In the genomic region with DNA sequence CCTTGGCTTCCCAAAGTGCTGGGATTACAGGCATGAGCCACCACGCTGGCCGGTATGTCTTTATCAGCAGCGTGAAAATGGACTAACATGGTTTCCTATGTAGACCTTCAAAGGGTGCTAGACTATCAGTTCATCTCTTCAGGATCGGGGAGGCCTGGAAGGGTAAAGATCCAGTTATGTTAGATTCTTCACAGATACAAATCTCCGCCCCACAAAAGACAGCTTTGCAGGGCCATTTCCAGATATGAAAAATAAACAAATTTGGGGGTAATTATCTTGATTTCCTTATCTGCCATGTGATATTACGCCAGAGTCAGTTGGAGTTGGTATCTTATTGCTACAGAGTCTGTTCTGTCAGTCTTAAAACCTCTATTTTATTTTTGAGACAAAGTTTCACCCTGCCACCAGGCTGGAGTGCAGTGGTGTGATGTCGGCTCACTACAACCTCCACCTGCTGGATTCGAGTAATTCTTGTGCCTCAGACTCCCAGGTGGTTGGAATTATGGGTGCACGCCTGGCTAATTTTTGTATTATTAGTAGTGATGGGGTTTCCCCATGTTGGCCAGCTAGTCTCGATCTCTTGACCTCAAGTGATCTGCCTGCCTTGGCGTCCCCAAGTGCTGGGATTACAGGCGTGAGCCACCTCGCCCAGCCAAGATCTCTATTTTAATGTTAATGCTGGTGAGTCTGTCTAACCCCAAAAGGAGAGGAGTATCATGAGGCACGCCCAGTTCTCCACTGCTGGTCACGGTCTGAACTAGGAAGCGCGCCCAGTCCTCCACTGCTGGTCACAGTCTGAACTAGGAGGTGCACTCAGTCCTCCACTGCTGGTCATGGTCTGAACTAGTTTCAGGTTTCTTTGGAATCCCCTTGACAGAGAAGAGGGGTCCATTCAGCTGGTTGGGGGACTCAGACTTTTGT, we compare ENCODE assay signal across 22 cellular contexts. TPM values are rescaled to one million over a fixed set of nuclear protein-coding genes. Genes with fewer than 3 reads are reported as not detected.
DNase-seq lines count a peak whose midpoint lies in the region; ATAC-seq, FAIRE-seq and TF ChIP-seq lines count a peak whose summit lies in the region.
"Had no signal": no experiment of that assay in that cellular context is flagged by ENCODE, and none has a peak within 500 bp of the region (broad histone marks: within the 10 kb centered on the region; RNA-seq: fewer than 3 reads in every experiment).

No MANE protein-coding gene starts in this region.

- peaks cover 11% of the 10 kb centered on the region for H3K36me3 Mint-ChIP-seq in activated naive CD4-positive, alpha-beta T cell treated with anti-CD3 and anti-CD28 coated beads, Interleukin-2, amount 50 U/mL, for 24 hours
- H3K36me3 Mint-ChIP-seq in stimulated activated memory B cell treated with anti-CD40 and anti-IgM and Interleukin-4, amounts not matched to agents 10 μg/mL and 1 μg/mL and 100 μg/mL, for 72 hours: peaks cover 40% of the 10 kb centered on the region
- peaks cover 69% of the 10 kb centered on the region for H3K36me3 Mint-ChIP-seq in activated T-helper 2 cell treated with anti-CD3 and anti-CD28 coated beads, Interferon-gamma antibody, Interleukin-2, Interleukin-4, amounts not matched to agents 10 μg/mL and 5 μg/mL and 100 μg/mL, durations not matched to agents 14 hours and 24 hours and 36 hours (ENCODE audit: low read depth)

- H2AFZ ChIP-seq in K562 (ENCODE audit: low read depth, low read length): no peak overlapping the region

- H3K27me3 Mint-ChIP-seq in activated naive CD4-positive, alpha-beta T cell treated with anti-CD3 and anti-CD28 coated beads, Interleukin-2, amount 50 U/mL, for 24 hours: no peaks in the 10 kb centered on the region
- no peaks in the 10 kb centered on the region for H3K27me3 Mint-ChIP-seq in stimulated activated memory B cell treated with anti-CD40 and anti-IgM and Interleukin-4, amounts not matched to agents 10 μg/mL and 1 μg/mL and 100 μg/mL, for 72 hours
- no peaks in the 10 kb centered on the region for H3K27me3 Mint-ChIP-seq in activated T-helper 2 cell treated with anti-CD3 and anti-CD28 coated beads, Interferon-gamma antibody, Interleukin-2, Interleukin-4, amounts not matched to agents 10 μg/mL and 5 μg/mL and 100 μg/mL, durations not matched to agents 14 hours and 24 hours and 36 hours (ENCODE audit: low read depth)
- H3K27me3 Mint-ChIP-seq: activated naive CD8-positive, alpha-beta T cell treated with anti-CD3 and anti-CD28 coated beads, Interleukin-2, amount 10 ng/mL, durations not matched to agents 7 days and 5 days; T-cell had no signal

- BruUV-seq in K562 (replicated peaks; lab: Mats Ljungman, UMichigan): no TSS peak

- H3K79me2 ChIP-seq in K562 (ENCODE audit: control insufficient read depth, insufficient read depth, low read length): peaks cover 57% of the 10 kb centered on the region

- POLR2A ChIA-PET in K562 (lab: Yijun Ruan, JAX): interaction anchor here (0.8 kb wide), 1 partner anchor 14 kb away, joined by 3 read pairs; no protein-coding TSS in a partner anchor
- POLR2A ChIA-PET in HEK293T (lab: Yijun Ruan, JAX): interaction anchor here (1.0 kb wide), 1 partner anchor 9 kb away, joined by 3 read pairs; no protein-coding TSS in a partner anchor

- H3K9me3 ChIP-seq in K562 (replicated peaks; ENCODE audit: control insufficient read depth, insufficient read depth, low read depth, low read length): no peaks in the 10 kb centered on the region
- H3K9me3 ChIP-seq: tibial nerve had no signal

- H3K27ac ChIP-seq in K562 (ENCODE audit: extremely low read depth, low read depth, low read length): no peak overlapping the region
- H3K27ac ChIP-seq: C4-2B, HL-60, tibial nerve had no signal

- no peak for FAIRE-seq in K562 (lab: Jason Lieb, UNC)

- peaks cover 13% of the 10 kb centered on the region for H4K20me1 ChIP-seq in K562 (replicated peaks; ENCODE audit: control insufficient read depth, insufficient read depth, low read length)

- CTCF ChIA-PET in K562 (lab: Yijun Ruan, JAX; ENCODE audit: low intra/inter-chr PET ratio) (no interaction called here), HEK293T (lab: Yijun Ruan, JAX) (no interaction called here)

- peaks cover 44% of the 10 kb centered on the region; the same call in 2 of the 3 replicates for H3K36me3 ChIP-seq in K562 (ENCODE audit: control insufficient read depth, insufficient read depth, low read length)

- peaks cover 18 to 24% of the 10 kb centered on the region in 2 experiments; a peak in 3 of 5 replicates for H3K4me1 ChIP-seq in K562 (replicated peaks in 1 of 2; ENCODE audit: control insufficient read depth in 2 of 2, insufficient read depth in 2 of 2, low read length in 2 of 2)

- H3K4me1 Mint-ChIP-seq in activated naive CD4-positive, alpha-beta T cell treated with anti-CD3 and anti-CD28 coated beads, Interleukin-2, amount 50 U/mL, for 24 hours: peaks cover 54% of the 10 kb centered on the region
- peaks cover 49% of the 10 kb centered on the region for H3K4me1 Mint-ChIP-seq in stimulated activated memory B cell treated with anti-CD40 and anti-IgM and Interleukin-4, amounts not matched to agents 10 μg/mL and 1 μg/mL and 100 μg/mL, for 72 hours
- peaks cover 49% of the 10 kb centered on the region for H3K4me1 Mint-ChIP-seq in activated T-helper 2 cell treated with anti-CD3 and anti-CD28 coated beads, Interferon-gamma antibody, Interleukin-2, Interleukin-4, amounts not matched to agents 10 μg/mL and 5 μg/mL and 100 μg/mL, durations not matched to agents 14 hours and 24 hours and 36 hours (ENCODE audit: low read depth)

- TF ChIP-seq POLR2A in K562 (conservative IDR thresholded peaks at IDR 0.05): no peak

- no peaks in the 10 kb centered on the region for H3K9me3 Mint-ChIP-seq in activated naive CD4-positive, alpha-beta T cell treated with anti-CD3 and anti-CD28 coated beads, Interleukin-2, amount 50 U/mL, for 24 hours
- H3K9me3 Mint-ChIP-seq in stimulated activated memory B cell treated with anti-CD40 and anti-IgM and Interleukin-4, amounts not matched to agents 10 μg/mL and 1 μg/mL and 100 μg/mL, for 72 hours: no peaks in the 10 kb centered on the region
- peaks cover 4% of the 10 kb centered on the region for H3K9me3 Mint-ChIP-seq in activated T-helper 2 cell treated with anti-CD3 and anti-CD28 coated beads, Interferon-gamma antibody, Interleukin-2, Interleukin-4, amounts not matched to agents 10 μg/mL and 5 μg/mL and 100 μg/mL, durations not matched to agents 14 hours and 24 hours and 36 hours
- H3K9me3 Mint-ChIP-seq: activated naive CD8-positive, alpha-beta T cell treated with anti-CD3 and anti-CD28 coated beads, Interleukin-2, amount 10 ng/mL, durations not matched to agents 7 days and 5 days had no signal

- H3K4me3 Mint-ChIP-seq in activated naive CD4-positive, alpha-beta T cell treated with anti-CD3 and anti-CD28 coated beads, Interleukin-2, amount 50 U/mL, for 24 hours: peak overlapping the region; percentile 72
- no peak overlapping the region for H3K4me3 Mint-ChIP-seq in stimulated activated memory B cell treated with anti-CD40 and anti-IgM and Interleukin-4, amounts not matched to agents 10 μg/mL and 1 μg/mL and 100 μg/mL, for 72 hours
- no peak overlapping the region for H3K4me3 Mint-ChIP-seq in activated T-helper 2 cell treated with anti-CD3 and anti-CD28 coated beads, Interferon-gamma antibody, Interleukin-2, Interleukin-4, amounts not matched to agents 10 μg/mL and 5 μg/mL and 100 μg/mL, durations not matched to agents 14 hours and 24 hours and 36 hours (ENCODE audit: low read depth)
- H3K4me3 Mint-ChIP-seq: activated naive CD8-positive, alpha-beta T cell treated with anti-CD3 and anti-CD28 coated beads, Interleukin-2, amount 10 ng/mL, durations not matched to agents 7 days and 5 days; nephron progenitor cell; T-cell had no signal

- H3K9me1 ChIP-seq in K562 (ENCODE audit: control insufficient read depth, insufficient read depth, low read length): peaks cover 5% of the 10 kb centered on the region

- no peak overlapping the region for H3K4me3 ChIP-seq in K562
- H3K4me3 ChIP-seq: tibial nerve had no signal

- H3K4me2 ChIP-seq in K562 (ENCODE audit: insufficient read depth, low read length): no peak overlapping the region

- no peak for TF ChIP-seq EP300 in K562 (IDR thresholded peaks at IDR 0.05; ENCODE audit: low read length)

- no peaks in the 10 kb centered on the region for H3K27me3 ChIP-seq in K562 (ENCODE audit: control insufficient read depth in 2 of 2, insufficient read depth in 2 of 2, low read length in 2 of 2)
- H3K27me3 ChIP-seq: tibial nerve had no signal

- H3K27ac Mint-ChIP-seq in activated naive CD4-positive, alpha-beta T cell treated with anti-CD3 and anti-CD28 coated beads, Interleukin-2, amount 50 U/mL, for 24 hours: peak overlapping the region; percentile 81
- H3K27ac Mint-ChIP-seq in stimulated activated memory B cell treated with anti-CD40 and anti-IgM and Interleukin-4, amounts not matched to agents 10 μg/mL and 1 μg/mL and 100 μg/mL, for 72 hours: peak overlapping the region; percentile 60
- H3K27ac Mint-ChIP-seq in activated T-helper 2 cell treated with anti-CD3 and anti-CD28 coated beads, Interferon-gamma antibody, Interleukin-2, Interleukin-4, amounts not matched to agents 10 μg/mL and 5 μg/mL and 100 μg/mL, durations not matched to agents 14 hours and 24 hours and 36 hours: no peak overlapping the region
- H3K27ac Mint-ChIP-seq: nephron progenitor cell had no signal

- H3K9ac ChIP-seq in K562 (ENCODE audit: insufficient read depth in 1 of 2, low read depth in 2 of 2, low read length in 2 of 2): no peak overlapping the region

- in situ Hi-C loops in K562 (cut with MboI): no loop called here

- ATAC-seq in HG03442 (IDR thresholded peaks at IDR 0.05; ENCODE audit: unreplicated experiment) (peak; percentile 37), K562 (no peak), GM19023 (IDR thresholded peaks at IDR 0.05; ENCODE audit: unreplicated experiment) (no peak)
- ATAC-seq in stimulated activated memory B cell treated with anti-CD40 and anti-IgM and Interleukin-4, amounts not matched to agents 10 μg/mL and 1 μg/mL and 100 μg/mL, for 72 hours: peak; percentile 68
- ATAC-seq: T-cell had no signal

- no peak for DNase-seq in activated naive CD4-positive, alpha-beta T cell (lab: John Stamatoyannopoulos, UW)
- DNase-seq in K562 (ENCODE audit: extremely low read depth in 1 of 4, low spot score in 3 of 4): no peak
- no peak for DNase-seq in HEK293T (ENCODE audit: extremely low spot score)
- no peak for DNase-seq in activated T-helper 2 cell treated with anti-CD3 and anti-CD28 coated beads, Interferon-gamma antibody, Interleukin-2, Interleukin-4, amounts not matched to agents 10 μg/mL and 5 μg/mL and 100 μg/mL, durations not matched to agents 14 hours and 24 hours and 36 hours (ENCODE audit: low spot score)
- DNase-seq: activated naive CD8-positive, alpha-beta T cell treated with anti-CD3 and anti-CD28 coated beads, Interleukin-2, amount 10 ng/mL, durations not matched to agents 7 days and 5 days; DMS153; GDM1; glutamatergic neuron; HCEC 1CT; IMR-90; NCI-H1436 treated with DMSO at 0.1 percent for 48 hours; nephron progenitor cell; OCI-M1; SHP77; T-cell had no signal

- intact Hi-C loops in K562 (cut with micrococcal nuclease): no loop called here
- intact Hi-C loops in activated T-helper 2 cell treated with anti-CD3 and anti-CD28 coated beads, Interferon-gamma antibody, Interleukin-2, Interleukin-4, amounts not matched to agents 10 μg/mL and 5 μg/mL and 100 μg/mL, durations not matched to agents 14 hours and 24 hours and 36 hours (cut with micrococcal nuclease): no loop called here

- TF ChIP-seq RAD21 in K562 (CRISPR knock-in tag; conservative IDR thresholded peaks at IDR 0.05 in 1 of 2, IDR thresholded peaks at IDR 0.05 in 1 of 2): no peak

- no peak for TF ChIP-seq CTCF in K562 (IDR thresholded peaks at IDR 0.05 in 2 of 3, conservative IDR thresholded peaks at IDR 0.05 in 1 of 3; ENCODE audit: insufficient read depth in 2 of 3, low read depth in 1 of 3, low read length in 3 of 3)

- WGBS in K562 (ENCODE audit: insufficient coverage, low coverage, missing lambda C conversion rate): 76% methylated on average over 16 of the region's 17 CpGs

RNA-seq across cellular contexts. Expression of gene LRRC27, which starts 5.8 kb away (rescaled TPM):
- total RNA-seq in K562 (2011; cell fraction: chromatin; rRNA removed; ENCODE audit: low replicate concordance): 8.1 and 11.5 TPM in 2 replicates
- total RNA-seq in K562 (2011; cell fraction: nucleolus; rRNA removed): 4.9 and 5.3 TPM in 2 replicates
- 4.6 and 5.2 TPM in 2 replicates for total RNA-seq in K562 (2011; cell fraction: nucleoplasm; rRNA removed)
- 1.00 and 2.2 TPM in 2 replicates for total RNA-seq in K562 (2014; rRNA removed)
- 1.3 and 1.5 TPM in 2 replicates for total RNA-seq in K562 (2014; rRNA removed; fragmentation: Illumina TruSeq; extraction: Trizol)
- 1.2 and 1.3 TPM in 2 replicates for total RNA-seq in K562 (2015; rRNA removed; fragmentation: Illumina TruSeq; extraction: Trizol)
- total RNA-seq in K562 (2021): 2.3 TPM in 2 replicates
- polyA plus RNA-seq in K562 (2011; rRNA removed): 2.2 and 2.3 TPM in 2 replicates
- 1.8 and 2.2 TPM in 2 replicates for polyA plus RNA-seq in K562 (2011; cell fraction: cytosol; rRNA removed)
- 7.7 and 13.9 TPM in 2 replicates for polyA plus RNA-seq in K562 (2011; cell fraction: nucleus; rRNA removed)
- 1.8 and 5.9 TPM in 2 replicates for polyA plus RNA-seq in K562 (2012)
- 1.4 and 2.6 TPM in 2 replicates for polyA plus RNA-seq in K562 (2014; fragmentation: Illumina TruSeq; extraction: Trizol)
- polyA plus RNA-seq in K562 (2014; fragmentation: Nextera tagmentation; extraction: Ambion mirVana): under 1 TPM; 0.10 to 0.38 TPM
- 1.7 and 2.7 TPM in 2 replicates for polyA plus RNA-seq in K562 (2014; rRNA removed)
- polyA minus RNA-seq in K562 (2011; rRNA and poly(A)+ RNA removed): 0.93 and 1.4 TPM in 2 replicates
- polyA minus RNA-seq in K562 (2011; cell fraction: cytosol; rRNA and poly(A)+ RNA removed): 0.86 TPM in 1 of 2 replicates, not detected in the other
- polyA minus RNA-seq in K562 (2011; cell fraction: nucleus; rRNA and poly(A)+ RNA removed): 2.7 and 3.3 TPM in 2 replicates
- total RNA-seq in activated T-helper 2 cell treated with anti-CD3 and anti-CD28 coated beads, Interferon-gamma antibody, Interleukin-2, Interleukin-4, amounts not matched to agents 10 μg/mL and 5 μg/mL and 100 μg/mL, durations not matched to agents 14 hours and 24 hours and 36 hours: 2.8 and 3.5 TPM in 2 replicates

RNA-seq across cellular contexts. Expression of gene STK32C, which starts 18.5 kb away (rescaled TPM):
- total RNA-seq in K562 (2011; cell fraction: chromatin; rRNA removed; ENCODE audit: low replicate concordance): 6.5 and 11.6 TPM in 2 replicates
- 13.8 and 19.2 TPM in 2 replicates for total RNA-seq in K562 (2011; cell fraction: nucleolus; rRNA removed)
- 12.1 and 15.1 TPM in 2 replicates for total RNA-seq in K562 (2011; cell fraction: nucleoplasm; rRNA removed)
- 15.4 and 20.6 TPM in 2 replicates for total RNA-seq in K562 (2014; rRNA removed)
- total RNA-seq in K562 (2014; rRNA removed; fragmentation: Illumina TruSeq; extraction: Trizol): 4.5 and 5.1 TPM in 2 replicates
- 6.5 and 8.3 TPM in 2 replicates for total RNA-seq in K562 (2015; rRNA removed; fragmentation: Illumina TruSeq; extraction: Trizol)
- total RNA-seq in K562 (2021): 11.5 and 14.1 TPM in 2 replicates
- polyA plus RNA-seq in K562 (2011; rRNA removed): 8.2 and 8.9 TPM in 2 replicates
- polyA plus RNA-seq in K562 (2011; cell fraction: cytosol; rRNA removed): 5.6 and 6.4 TPM in 2 replicates
- polyA plus RNA-seq in K562 (2011; cell fraction: nucleus; rRNA removed): 12.3 and 14.7 TPM in 2 replicates
- polyA plus RNA-seq in K562 (2012): 11.5 and 18.9 TPM in 2 replicates
- polyA plus RNA-seq in K562 (2014; fragmentation: Illumina TruSeq; extraction: Trizol): 4.7 and 9.7 TPM in 2 replicates
- polyA plus RNA-seq in K562 (2014; fragmentation: Nextera tagmentation; extraction: Ambion mirVana): 1 to 10 TPM; 1.5 to 2.4 TPM
- polyA plus RNA-seq in K562 (2014; rRNA removed): 18.5 and 20.9 TPM in 2 replicates
- 4.0 and 5.7 TPM in 2 replicates for polyA minus RNA-seq in K562 (2011; rRNA and poly(A)+ RNA removed)
- 3.5 and 3.9 TPM in 2 replicates for polyA minus RNA-seq in K562 (2011; cell fraction: cytosol; rRNA and poly(A)+ RNA removed)
- polyA minus RNA-seq in K562 (2011; cell fraction: nucleus; rRNA and poly(A)+ RNA removed): 8.2 and 8.3 TPM in 2 replicates
- total RNA-seq in activated T-helper 2 cell treated with anti-CD3 and anti-CD28 coated beads, Interferon-gamma antibody, Interleukin-2, Interleukin-4, amounts not matched to agents 10 μg/mL and 5 μg/mL and 100 μg/mL, durations not matched to agents 14 hours and 24 hours and 36 hours: 17.3 and 18.8 TPM in 2 replicates

Comparison
In these comparisons a context has a peak if more than half of its experiments do, and no peak if none do; other contexts are left out.
1. ATAC-seq: peak in HG03442 (single experiment) and stimulated activated memory B cell treated with anti-CD40 and anti-IgM and Interleukin-4, amounts not matched to agents 10 μg/mL and 1 μg/mL and 100 μg/mL, for 72 hours (single experiment); none in K562 (single experiment) and GM19023 (single experiment).